ENCODE assay signal across 12 cellular contexts in genomic region chr3:50319181-50319871, GRCh38. TPM values are rescaled to one million over a fixed set of nuclear protein-coding genes. Genes with fewer than 3 reads are reported as not detected.
DNase-seq lines count a peak whose midpoint lies in the region; ATAC-seq and TF ChIP-seq lines count a peak whose summit lies in the region.
"Had no signal": no experiment of that assay in that cellular context is flagged by ENCODE, and none has a peak within 500 bp of the region (broad histone marks: within the 10 kb centered on the region; RNA-seq: fewer than 3 reads in every experiment).

No MANE protein-coding gene starts in this region.

- H3K27me3 Mint-ChIP-seq in CD14-positive monocyte (ENCODE audit: low read depth in 3 of 3): peaks cover 0 to 6% (median 2%) of the 10 kb centered on the region in 3 donors

- peak overlapping the region; percentile 99 for H3K9ac ChIP-seq in NT2/D1 (ENCODE audit: insufficient read length, low read depth)

- peak overlapping the region; percentile 96 to 100 for H3K27ac ChIP-seq in esophagus (ENCODE audit: low read depth in 2 of 2, low read length in 1 of 2)
- peak overlapping the region; percentile 86 for H3K27ac ChIP-seq in neutrophil

- TF ChIP-seq CTCF in CD14-positive monocyte (IDR thresholded peaks at IDR 0.05) (no peak), neutrophil (IDR thresholded peaks at IDR 0.05) (no peak)

- no peaks in the 10 kb centered on the region for H3K9me3 Mint-ChIP-seq in CD14-positive monocyte

- H3K4me1 Mint-ChIP-seq in CD14-positive monocyte: peaks cover 67% of the 10 kb centered on the region

- no peaks in the 10 kb centered on the region for H3K9me3 ChIP-seq in NT2/D1 (ENCODE audit: insufficient read depth, low read length)
- no peaks in the 10 kb centered on the region for H3K9me3 ChIP-seq in esophagus (ENCODE audit: control insufficient read depth in 2 of 2, insufficient read depth in 1 of 2, low read depth in 1 of 2, low read length in 1 of 2)
- no peaks in the 10 kb centered on the region for H3K9me3 ChIP-seq in neutrophil

- DNase-seq in CD14-positive monocyte (ENCODE audit: low spot score): no peak
- no peak for DNase-seq in NT2/D1 (ENCODE audit: low read depth, low spot score)
- DNase-seq: DMS53, foreskin melanocyte, KBM-7, midbrain had no signal

- peak overlapping the region in 5 of 7 donors; percentile 79 to 92 (median 85) for H3K27ac Mint-ChIP-seq in CD14-positive monocyte

- H3K4me3 Mint-ChIP-seq in CD14-positive monocyte: peak overlapping the region; percentile 66 to 85

- WGBS in esophagus, 2 donors: 76 to 89% methylated on average over 15 of the region's 15 CpGs

- no peaks in the 10 kb centered on the region for H3K27me3 ChIP-seq in NT2/D1 (ENCODE audit: insufficient read depth, insufficient read length)
- H3K27me3 ChIP-seq in esophagus (ENCODE audit: control insufficient read depth in 1 of 2, insufficient read depth in 2 of 2, low read length in 2 of 2): no peaks in the 10 kb centered on the region
- no peaks in the 10 kb centered on the region for H3K27me3 ChIP-seq in neutrophil

- peaks cover 20 to 39% of the 10 kb centered on the region in 2 donors for H3K36me3 Mint-ChIP-seq in CD14-positive monocyte

- intact Hi-C loops in CD14-positive monocyte (cut with micrococcal nuclease): no loop called here

- ATAC-seq in GM21737 (IDR thresholded peaks at IDR 0.05; ENCODE audit: unreplicated experiment): no peak
- no peak for ATAC-seq in HG02798 (IDR thresholded peaks at IDR 0.05; ENCODE audit: poor library complexity, unreplicated experiment)
- ATAC-seq in GM19455 (IDR thresholded peaks at IDR 0.05; ENCODE audit: unreplicated experiment): no peak
- no peak for ATAC-seq in HG03280 (IDR thresholded peaks at IDR 0.05; ENCODE audit: unreplicated experiment)

- H3K36me3 ChIP-seq in NT2/D1 (ENCODE audit: insufficient read depth, insufficient read length, low read length) (peaks cover 71% of the 10 kb centered on the region), esophagus (ENCODE audit: control insufficient read depth in 2 of 2, insufficient read depth in 2 of 2, low read length in 1 of 2) (peaks cover 0 to 10% of the 10 kb centered on the region in 2 donors), neutrophil (peaks cover 5% of the 10 kb centered on the region)

- H3K4me3 ChIP-seq in NT2/D1 (ENCODE audit: insufficient read length, low read depth): no peak overlapping the region
- peak overlapping the region in 1 of 2 donors; percentile 67 for H3K4me3 ChIP-seq in esophagus (ENCODE audit: low read depth in 1 of 2, low read length in 2 of 2)
- peak overlapping the region; percentile 23 to 77 for H3K4me3 ChIP-seq in neutrophil (ENCODE audit: low read depth in 1 of 2, low read length in 1 of 2)

- H3K4me1 ChIP-seq in NT2/D1 (ENCODE audit: insufficient read depth, insufficient read length): peaks cover 58% of the 10 kb centered on the region
- H3K4me1 ChIP-seq in esophagus (ENCODE audit: control insufficient read depth in 2 of 2, insufficient read depth in 2 of 2, low read length in 1 of 2): peaks cover 0 to 40% of the 10 kb centered on the region in 2 donors
- peaks cover 60 to 75% of the 10 kb centered on the region in 2 experiments for H3K4me1 ChIP-seq in neutrophil (ENCODE audit: control insufficient read depth in 1 of 2, insufficient read depth in 1 of 2, low read depth in 1 of 2, low read length in 1 of 2)

RNA-seq across cellular contexts. Expression of gene HYAL2, which starts 3.2 kb away (rescaled TPM):
- polyA plus RNA-seq in CD14-positive monocyte: 10 to 100 TPM; 18.3 to 25.8 TPM
- 10 to 100 TPM; 25.6 to 43.1 TPM for polyA plus RNA-seq in esophagus

RNA-seq across cellular contexts. Expression of gene TUSC2, which starts 8.7 kb away (rescaled TPM):
- polyA plus RNA-seq in CD14-positive monocyte: 10 to 100 TPM; 47.0 to 55.7 TPM
- polyA plus RNA-seq in esophagus: 10 to 100 TPM; 14.2 to 34.6 TPM

RNA-seq across cellular contexts. Expression of gene HYAL1, which starts 16.0 kb away (rescaled TPM):
- polyA plus RNA-seq in CD14-positive monocyte (not detected), esophagus (1 to 10 TPM; 3.2 to 4.2 TPM)

RNA-seq across cellular contexts. Expression of gene HYAL3, which starts 20.1 kb away (rescaled TPM):
- 1 to 10 TPM; 3.4 to 5.8 TPM for polyA plus RNA-seq in CD14-positive monocyte
- 1 to 10 TPM; 3.4 to 5.1 TPM for polyA plus RNA-seq in esophagus

RNA-seq across cellular contexts. Expression of gene NAA80, which starts 20.1 kb away (rescaled TPM):
- polyA plus RNA-seq in CD14-positive monocyte: 1 to 10 TPM; 2.3 to 4.6 TPM
- polyA plus RNA-seq in esophagus: 10 to 100 TPM in 1 of 2 donors, 1 to 10 TPM in 1; 6.9 to 11.2 TPM
